19 cellular contexts compared by ENCODE assay signal in the genomic region with DNA sequence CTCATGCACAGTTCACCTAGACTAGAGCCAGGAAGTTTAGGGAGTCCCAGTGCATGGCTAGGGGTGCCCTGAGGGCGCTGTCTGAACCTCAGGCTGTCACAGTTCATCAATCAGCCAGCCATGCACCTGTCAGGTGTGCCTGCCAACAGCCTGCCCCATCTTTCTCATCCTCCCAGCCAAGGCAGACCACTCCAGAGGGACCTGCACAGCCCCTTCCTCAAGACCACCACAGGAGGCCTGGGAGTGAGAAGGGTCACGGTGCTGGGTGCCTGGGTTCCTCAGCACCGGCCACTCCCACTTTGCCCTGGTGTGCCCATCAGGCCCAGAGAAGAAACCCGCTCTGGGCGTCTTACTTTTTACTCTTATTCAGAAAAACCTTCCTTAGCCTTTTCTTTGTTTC. TPM values are rescaled to one million over a fixed set of nuclear protein-coding genes. Genes with fewer than 3 reads are reported as not detected.
A peak's percentile ranks its signal among the peaks of the same experiment; 100 is the strongest.
DNase-seq lines count a peak whose midpoint lies in the region; ATAC-seq and TF ChIP-seq lines count a peak whose summit lies in the region.
"Had no signal": no experiment of that assay in that cellular context is flagged by ENCODE, and none has a peak within 500 bp of the region (broad histone marks: within the 10 kb centered on the region; RNA-seq: fewer than 3 reads in every experiment).

No MANE protein-coding gene starts in this region.

- H3K4me1 Mint-ChIP-seq in stimulated activated naive CD8-positive, alpha-beta T cell treated with anti-CD3 and anti-CD28 coated beads, Interleukin-15, Interleukin-2, amounts not matched to agents 100 ng/mL and 50 ng/mL, for 24 hours (ENCODE audit: low read depth), result peaks cover 7% of the 10 kb centered on the region
- H3K4me1 Mint-ChIP-seq in activated B cell treated with CpG ODN at 0.5 μM for 24 hours (peaks cover 13% of the 10 kb centered on the region), immature natural killer cell (peaks cover 6 to 15% of the 10 kb centered on the region in 2 donors), type B pancreatic cell (ENCODE audit: unreplicated experiment) (peaks cover 21% of the 10 kb centered on the region)

- intact Hi-C loops in activated B cell treated with CpG ODN at 0.5 μM for 24 hours (cut with micrococcal nuclease), result no loop called here

- no peak overlapping the region for H3K27ac Mint-ChIP-seq in stimulated activated naive CD8-positive, alpha-beta T cell treated with anti-CD3 and anti-CD28 coated beads, Interleukin-15, Interleukin-2, amounts not matched to agents 100 ng/mL and 50 ng/mL, for 24 hours
- no peak overlapping the region for H3K27ac Mint-ChIP-seq in activated B cell treated with CpG ODN at 0.5 μM for 24 hours
- H3K27ac Mint-ChIP-seq in immature natural killer cell, result no peak overlapping the region
- no peak overlapping the region for H3K27ac Mint-ChIP-seq in type B pancreatic cell

- H3K4me3 Mint-ChIP-seq in stimulated activated naive CD8-positive, alpha-beta T cell treated with anti-CD3 and anti-CD28 coated beads, Interleukin-15, Interleukin-2, amounts not matched to agents 100 ng/mL and 50 ng/mL, for 24 hours, result peak overlapping the region; percentile 60
- H3K4me3 Mint-ChIP-seq in activated B cell treated with CpG ODN at 0.5 μM for 24 hours, result peak overlapping the region; percentile 15
- H3K4me3 Mint-ChIP-seq in immature natural killer cell, result peak overlapping the region; percentile 47 to 83 (median 77)
- peak overlapping the region; percentile 65 for H3K4me3 Mint-ChIP-seq in type B pancreatic cell

- POLR2A ChIA-PET in activated B cell treated with CpG ODN at 0.5 μM for 24 hours (lab: Charles Lee), result no interaction called here

- H3K27me3 Mint-ChIP-seq in stimulated activated naive CD8-positive, alpha-beta T cell treated with anti-CD3 and anti-CD28 coated beads, Interleukin-15, Interleukin-2, amounts not matched to agents 100 ng/mL and 50 ng/mL, for 24 hours, result peaks cover 5% of the 10 kb centered on the region
- H3K27me3 Mint-ChIP-seq in activated B cell treated with CpG ODN at 0.5 μM for 24 hours, result peaks cover 8% of the 10 kb centered on the region
- peaks cover 0 to 2% (median 2%) of the 10 kb centered on the region in 3 donors for H3K27me3 Mint-ChIP-seq in immature natural killer cell (ENCODE audit: low read depth in 3 of 3)
- H3K27me3 Mint-ChIP-seq in type B pancreatic cell, result peaks cover 32% of the 10 kb centered on the region

- CTCF ChIA-PET in activated B cell treated with CpG ODN at 0.5 μM for 24 hours (lab: Charles Lee), result interaction anchor here (1.7 kb wide), 1 partner anchor 13 kb away, joined by 3 read pairs; no protein-coding TSS in a partner anchor

- H3K9me3 Mint-ChIP-seq in stimulated activated naive CD8-positive, alpha-beta T cell treated with anti-CD3 and anti-CD28 coated beads, Interleukin-15, Interleukin-2, amounts not matched to agents 100 ng/mL and 50 ng/mL, for 24 hours, result no peaks in the 10 kb centered on the region
- H3K9me3 Mint-ChIP-seq in activated B cell treated with CpG ODN at 0.5 μM for 24 hours, result no peaks in the 10 kb centered on the region
- no peaks in the 10 kb centered on the region for H3K9me3 Mint-ChIP-seq in immature natural killer cell
- no peaks in the 10 kb centered on the region for H3K9me3 Mint-ChIP-seq in type B pancreatic cell

- no peaks in the 10 kb centered on the region for H3K36me3 Mint-ChIP-seq in stimulated activated naive CD8-positive, alpha-beta T cell treated with anti-CD3 and anti-CD28 coated beads, Interleukin-15, Interleukin-2, amounts not matched to agents 100 ng/mL and 50 ng/mL, for 24 hours (ENCODE audit: low read depth)
- H3K36me3 Mint-ChIP-seq in activated B cell treated with CpG ODN at 0.5 μM for 24 hours (ENCODE audit: low read depth) (peaks cover 12% of the 10 kb centered on the region), immature natural killer cell (no peaks in the 10 kb centered on the region), type B pancreatic cell (peaks cover 9% of the 10 kb centered on the region)

- TF ChIP-seq CTCF in activated B cell treated with CpG ODN at 0.5 μM for 24 hours (IDR thresholded peaks at IDR 0.05) (no peak), type B pancreatic cell (conservative IDR thresholded peaks at IDR 0.05) (no peak)

- no peak for DNase-seq in stimulated activated naive CD8-positive, alpha-beta T cell treated with anti-CD3 and anti-CD28 coated beads, Interleukin-15, Interleukin-2, amounts not matched to agents 100 U/mL and 50 U/mL, for 24 hours
- DNase-seq in activated B cell treated with CpG ODN at 0.5 μM for 24 hours (no peak), immature natural killer cell (no peak), type B pancreatic cell (ENCODE audit: extremely low spot score, unreplicated experiment) (no peak), ureter (ENCODE audit: low spot score) (no peak)
- DNase-seq: activated naive CD4-positive, alpha-beta T cell; EL; HCEC 1CT; left cardiac atrium; mesendoderm; NCI-H1105; NCI-H510A; stimulated activated CD4-positive, alpha-beta T cell treated with anti-CD3 and anti-CD28 coated beads, Interleukin-1b, Interleukin-23, amount 100 ng/mL, for 48 hours; stimulated activated naive CD4-positive, alpha-beta T cell treated with Interleukin-2 at 50 U/mL for 16 hours had no signal

- no peak for ATAC-seq in stimulated activated naive CD8-positive, alpha-beta T cell treated with anti-CD3 and anti-CD28 coated beads, Interleukin-15, Interleukin-2, amounts not matched to agents 100 U/mL and 50 U/mL, for 24 hours
- no peak for ATAC-seq in activated B cell treated with CpG ODN at 0.5 μM for 24 hours (ENCODE audit: low read depth)
- no peak for ATAC-seq in HG03025 (IDR thresholded peaks at IDR 0.05; ENCODE audit: low FRiP score, unreplicated experiment)
- ATAC-seq in HG02885 (IDR thresholded peaks at IDR 0.05; ENCODE audit: poor library complexity, unreplicated experiment), result no peak
- ATAC-seq: left cardiac atrium, psoas muscle, SK-N-SH treated with all-trans-retinoic acid at 6 μM for 48 hours had no signal

RNA-seq across cellular contexts. Expression of a gene that starts 8.4 kb away (rescaled TPM):
- total RNA-seq in activated B cell treated with CpG ODN at 0.5 μM for 24 hours, result 100.0 and 113 TPM in 2 replicates
- polyA plus RNA-seq in immature natural killer cell, result 100 to 1,000 TPM; 358 to 616 (median 487) TPM
- 144 and 157 TPM in 2 replicates for total RNA-seq in type B pancreatic cell (ENCODE audit: low replicate concordance)
- total RNA-seq in ureter, result 133 TPM

RNA-seq across cellular contexts. Expression of a gene that starts 39.5 kb away (rescaled TPM):
- 4.1 and 4.4 TPM in 2 replicates for total RNA-seq in activated B cell treated with CpG ODN at 0.5 μM for 24 hours
- polyA plus RNA-seq in immature natural killer cell, result under 1 TPM in 1 of 3 donors, not detected in 2; 0.16 TPM
- 1.3 and 4.2 TPM in 2 replicates for total RNA-seq in type B pancreatic cell (ENCODE audit: low replicate concordance)
- 14.5 TPM for total RNA-seq in ureter

RNA-seq across cellular contexts. Expression of a gene that starts 40.8 kb away (rescaled TPM):
- total RNA-seq in activated B cell treated with CpG ODN at 0.5 μM for 24 hours (not detected in 2 replicates), type B pancreatic cell (ENCODE audit: low replicate concordance) (20.3 and 54.0 TPM in 2 replicates), ureter (84.1 TPM)
- polyA plus RNA-seq in immature natural killer cell, result not detected

Comparison
In these comparisons a context has a peak if more than half of its experiments do, and no peak if none do; other contexts are left out.
1. H3K4me3 Mint-ChIP-seq: peak in every context shown above with its lines; median percentile 77 in immature natural killer cell; 65 in type B pancreatic cell; 60 in stimulated activated naive CD8-positive, alpha-beta T cell treated with anti-CD3 and anti-CD28 coated beads, Interleukin-15, Interleukin-2, amounts not matched to agents 100 ng/mL and 50 ng/mL, for 24 hours; 15 in activated B cell treated with CpG ODN at 0.5 μM for 24 hours.
2. RNA of a gene that starts 40.8 kb away (total RNA-seq): 84.1 TPM in ureter (single experiment) and 20.3 to 54.0 TPM in type B pancreatic cell; not detected in activated B cell treated with CpG ODN at 0.5 μM for 24 hours; every median in the first group is over 10 times any median in the second.